15 cellular contexts compared by ENCODE assay signal in genomic region chr12:26327975-26328635, GRCh38.
DNase-seq lines count a peak whose midpoint lies in the region; ATAC-seq and TF ChIP-seq lines count a peak whose summit lies in the region.
"Had no signal": no experiment of that assay in that cellular context is flagged by ENCODE, and none has a peak within 500 bp of the region (broad histone marks: within the 10 kb centered on the region; RNA-seq: fewer than 3 reads in every experiment).

No MANE protein-coding gene starts in this region.

- no peak overlapping the region for H3K9ac ChIP-seq in OCI-LY1 (ENCODE audit: low read length)

- no peak overlapping the region for H2AFZ ChIP-seq in OCI-LY1 (ENCODE audit: low read length)

- ATAC-seq in GM18511 (IDR thresholded peaks at IDR 0.05; ENCODE audit: unreplicated experiment) (peak; percentile 80), HG03060 (IDR thresholded peaks at IDR 0.05; ENCODE audit: low read depth, unreplicated experiment) (peak; percentile 48), HG03097 (IDR thresholded peaks at IDR 0.05; ENCODE audit: low FRiP score, unreplicated experiment) (no peak), WTC11 (no peak)
- ATAC-seq: activated CD8-positive, alpha-beta memory T cell treated with anti-CD3 and anti-CD28 coated beads, Interleukin-2, amount 10 ng/mL, durations not matched to agents 7 days and 5 days had no signal

- H3K4me3 ChIP-seq in OCI-LY1 (ENCODE audit: low read depth, low read length, poor library complexity, severe bottlenecking): no peak overlapping the region
- H3K4me3 ChIP-seq: smooth muscle cell, vagina had no signal

- no peaks in the 10 kb centered on the region for H3K36me3 ChIP-seq in OCI-LY1 (ENCODE audit: insufficient read depth, low read length)
- H3K36me3 ChIP-seq: vagina had no signal

- no peak overlapping the region for H3K27ac ChIP-seq in OCI-LY1 (ENCODE audit: low read depth, low read length, poor library complexity, severe bottlenecking)
- H3K27ac ChIP-seq: vagina had no signal

- no peak overlapping the region for H3K4me3 Mint-ChIP-seq in WTC11
- H3K4me3 Mint-ChIP-seq: activated CD8-positive, alpha-beta memory T cell treated with anti-CD3 and anti-CD28 coated beads, Interleukin-2, amount 10 ng/mL, durations not matched to agents 7 days and 5 days; nephron progenitor cell; T-helper 1 cell treated with Interleukin-12 subunit alpha and Interleukin-12 subunit beta and Interleukin-4 antibody, amounts not matched to agents 30 μg/mL and 1 μg/mL, for 36 hours had no signal

- peaks cover 3% of the 10 kb centered on the region for H3K27me3 Mint-ChIP-seq in WTC11 (ENCODE audit: low read depth)

- H3K4me1 Mint-ChIP-seq in WTC11: peaks cover 5% of the 10 kb centered on the region
- H3K4me1 Mint-ChIP-seq: activated CD8-positive, alpha-beta memory T cell treated with anti-CD3 and anti-CD28 coated beads, Interleukin-2, amount 10 ng/mL, durations not matched to agents 7 days and 5 days had no signal

- CTCF ChIA-PET in WTC11 (lab: Charles Lee): no interaction called here

- peaks cover 7% of the 10 kb centered on the region for H3K4me1 ChIP-seq in OCI-LY1 (ENCODE audit: insufficient read depth, low read length, severe bottlenecking)
- H3K4me1 ChIP-seq: Caco-2, vagina had no signal

- peaks cover 10% of the 10 kb centered on the region for H3K9me3 Mint-ChIP-seq in WTC11
- H3K9me3 Mint-ChIP-seq: T-helper 1 cell treated with Interleukin-12 subunit alpha and Interleukin-12 subunit beta and Interleukin-4 antibody, amounts not matched to agents 30 μg/mL and 1 μg/mL, for 36 hours had no signal

- no peaks in the 10 kb centered on the region for H3K79me2 ChIP-seq in OCI-LY1 (ENCODE audit: insufficient read depth, low read length)

- H3K27me3 ChIP-seq in OCI-LY1 (ENCODE audit: insufficient read depth, low read length): no peaks in the 10 kb centered on the region
- H3K27me3 ChIP-seq: vagina had no signal

- peaks cover 11% of the 10 kb centered on the region; the same call in 1 of the 2 replicates for H3K36me3 Mint-ChIP-seq in WTC11

- DNase-seq in medulla oblongata (ENCODE audit: extremely low spot score): peak; percentile 69
- no peak for DNase-seq in NCI-H2107 (lab: John Stamatoyannopoulos, UW)
- no peak for DNase-seq in NCI-H510A (lab: John Stamatoyannopoulos, UW)
- DNase-seq in WTC11 (ENCODE audit: low spot score): no peak
- DNase-seq: activated CD8-positive, alpha-beta memory T cell treated with anti-CD3 and anti-CD28 coated beads, Interleukin-2, amount 10 ng/mL, durations not matched to agents 7 days and 5 days; Caco-2; NCI-H774; nephron progenitor cell had no signal

- H3K9me3 ChIP-seq in OCI-LY1 (ENCODE audit: low read length): no peaks in the 10 kb centered on the region
- H3K9me3 ChIP-seq: Caco-2, vagina had no signal

- no peaks in the 10 kb centered on the region for H3K9me2 ChIP-seq in OCI-LY1 (ENCODE audit: low read depth, low read length)

- no peak overlapping the region for H3K27ac Mint-ChIP-seq in WTC11
- H3K27ac Mint-ChIP-seq: activated CD8-positive, alpha-beta memory T cell treated with anti-CD3 and anti-CD28 coated beads, Interleukin-2, amount 10 ng/mL, durations not matched to agents 7 days and 5 days; nephron progenitor cell; T-helper 1 cell treated with Interleukin-12 subunit alpha and Interleukin-12 subunit beta and Interleukin-4 antibody, amounts not matched to agents 30 μg/mL and 1 μg/mL, for 36 hours had no signal

- H4K20me1 ChIP-seq in OCI-LY1 (ENCODE audit: insufficient read depth, low read length): no peaks in the 10 kb centered on the region

- no peaks in the 10 kb centered on the region for H3F3A ChIP-seq in OCI-LY1 (ENCODE audit: insufficient read depth, low read length)

- POLR2A ChIA-PET in WTC11 (lab: Charles Lee): no interaction called here

- peak overlapping the region; percentile 45; the same call in 1 of the 2 replicates for H3K4me2 ChIP-seq in OCI-LY1 (ENCODE audit: low read length)
- H3K4me2 ChIP-seq: smooth muscle cell had no signal

- TF ChIP-seq CTCF in OCI-LY1 (IDR thresholded peaks at IDR 0.05; ENCODE audit: low read length) (no peak), WTC11 (IDR thresholded peaks at IDR 0.05) (no peak)

TF ChIP-seq in WTC11, 78 proteins besides CTCF, POLR2A, EP300 and RAD21 (continues in another document):
- TF ChIP-seq PREB (CRISPR knock-in tag; IDR thresholded peaks at IDR 0.05; ENCODE audit: borderline replicate concordance) (no peak), CREB1 (CRISPR knock-in tag; IDR thresholded peaks at IDR 0.05) (no peak), ETV6 (CRISPR knock-in tag; IDR thresholded peaks at IDR 0.05) (no peak), HMGA2 (CRISPR knock-in tag; IDR thresholded peaks at IDR 0.05) (no peak), ZBTB43 (CRISPR knock-in tag; IDR thresholded peaks at IDR 0.05) (no peak), NR1H2 (CRISPR knock-in tag; IDR thresholded peaks at IDR 0.05) (no peak), ATF1 (CRISPR knock-in tag; IDR thresholded peaks at IDR 0.05) (no peak), JAZF1 (CRISPR knock-in tag; IDR thresholded peaks at IDR 0.05) (no peak), NR3C1 (CRISPR knock-in tag; conservative IDR thresholded peaks at IDR 0.05; ENCODE audit: low read depth) (no peak), ZNF219 (CRISPR knock-in tag; IDR thresholded peaks at IDR 0.05; ENCODE audit: borderline replicate concordance) (no peak), USF1 (CRISPR knock-in tag; IDR thresholded peaks at IDR 0.05) (no peak), NR2C2 (CRISPR knock-in tag; IDR thresholded peaks at IDR 0.05) (no peak)
- TF ChIP-seq, protein P1, sequence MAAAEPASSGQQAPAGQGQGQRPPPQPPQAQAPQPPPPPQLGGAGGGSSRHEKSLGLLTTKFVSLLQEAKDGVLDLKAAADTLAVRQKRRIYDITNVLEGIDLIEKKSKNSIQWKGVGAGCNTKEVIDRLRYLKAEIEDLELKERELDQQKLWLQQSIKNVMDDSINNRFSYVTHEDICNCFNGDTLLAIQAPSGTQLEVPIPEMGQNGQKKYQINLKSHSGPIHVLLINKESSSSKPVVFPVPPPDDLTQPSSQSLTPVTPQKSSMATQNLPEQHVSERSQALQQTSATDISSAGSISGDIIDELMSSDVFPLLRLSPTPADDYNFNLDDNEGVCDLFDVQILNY (CRISPR knock-in tag; IDR thresholded peaks at IDR 0.05): no peak
- TF ChIP-seq, protein P2, sequence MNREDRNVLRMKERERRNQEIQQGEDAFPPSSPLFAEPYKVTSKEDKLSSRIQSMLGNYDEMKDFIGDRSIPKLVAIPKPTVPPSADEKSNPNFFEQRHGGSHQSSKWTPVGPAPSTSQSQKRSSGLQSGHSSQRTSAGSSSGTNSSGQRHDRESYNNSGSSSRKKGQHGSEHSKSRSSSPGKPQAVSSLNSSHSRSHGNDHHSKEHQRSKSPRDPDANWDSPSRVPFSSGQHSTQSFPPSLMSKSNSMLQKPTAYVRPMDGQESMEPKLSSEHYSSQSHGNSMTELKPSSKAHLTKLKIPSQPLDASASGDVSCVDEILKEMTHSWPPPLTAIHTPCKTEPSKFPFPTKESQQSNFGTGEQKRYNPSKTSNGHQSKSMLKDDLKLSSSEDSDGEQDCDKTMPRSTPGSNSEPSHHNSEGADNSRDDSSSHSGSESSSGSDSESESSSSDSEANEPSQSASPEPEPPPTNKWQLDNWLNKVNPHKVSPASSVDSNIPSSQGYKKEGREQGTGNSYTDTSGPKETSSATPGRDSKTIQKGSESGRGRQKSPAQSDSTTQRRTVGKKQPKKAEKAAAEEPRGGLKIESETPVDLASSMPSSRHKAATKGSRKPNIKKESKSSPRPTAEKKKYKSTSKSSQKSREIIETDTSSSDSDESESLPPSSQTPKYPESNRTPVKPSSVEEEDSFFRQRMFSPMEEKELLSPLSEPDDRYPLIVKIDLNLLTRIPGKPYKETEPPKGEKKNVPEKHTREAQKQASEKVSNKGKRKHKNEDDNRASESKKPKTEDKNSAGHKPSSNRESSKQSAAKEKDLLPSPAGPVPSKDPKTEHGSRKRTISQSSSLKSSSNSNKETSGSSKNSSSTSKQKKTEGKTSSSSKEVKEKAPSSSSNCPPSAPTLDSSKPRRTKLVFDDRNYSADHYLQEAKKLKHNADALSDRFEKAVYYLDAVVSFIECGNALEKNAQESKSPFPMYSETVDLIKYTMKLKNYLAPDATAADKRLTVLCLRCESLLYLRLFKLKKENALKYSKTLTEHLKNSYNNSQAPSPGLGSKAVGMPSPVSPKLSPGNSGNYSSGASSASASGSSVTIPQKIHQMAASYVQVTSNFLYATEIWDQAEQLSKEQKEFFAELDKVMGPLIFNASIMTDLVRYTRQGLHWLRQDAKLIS (CRISPR knock-in tag; IDR thresholded peaks at IDR 0.05; ENCODE audit: borderline replicate concordance): no peak

Comparison
In these comparisons a context has a peak if more than half of its experiments do, and no peak if none do; other contexts are left out.
1. ATAC-seq: peak in GM18511 (single experiment) and HG03060 (single experiment); none in HG03097 (single experiment) and WTC11 (single experiment).